Comparison of ENCODE assay signal across 2 cellular contexts in the genomic region with DNA sequence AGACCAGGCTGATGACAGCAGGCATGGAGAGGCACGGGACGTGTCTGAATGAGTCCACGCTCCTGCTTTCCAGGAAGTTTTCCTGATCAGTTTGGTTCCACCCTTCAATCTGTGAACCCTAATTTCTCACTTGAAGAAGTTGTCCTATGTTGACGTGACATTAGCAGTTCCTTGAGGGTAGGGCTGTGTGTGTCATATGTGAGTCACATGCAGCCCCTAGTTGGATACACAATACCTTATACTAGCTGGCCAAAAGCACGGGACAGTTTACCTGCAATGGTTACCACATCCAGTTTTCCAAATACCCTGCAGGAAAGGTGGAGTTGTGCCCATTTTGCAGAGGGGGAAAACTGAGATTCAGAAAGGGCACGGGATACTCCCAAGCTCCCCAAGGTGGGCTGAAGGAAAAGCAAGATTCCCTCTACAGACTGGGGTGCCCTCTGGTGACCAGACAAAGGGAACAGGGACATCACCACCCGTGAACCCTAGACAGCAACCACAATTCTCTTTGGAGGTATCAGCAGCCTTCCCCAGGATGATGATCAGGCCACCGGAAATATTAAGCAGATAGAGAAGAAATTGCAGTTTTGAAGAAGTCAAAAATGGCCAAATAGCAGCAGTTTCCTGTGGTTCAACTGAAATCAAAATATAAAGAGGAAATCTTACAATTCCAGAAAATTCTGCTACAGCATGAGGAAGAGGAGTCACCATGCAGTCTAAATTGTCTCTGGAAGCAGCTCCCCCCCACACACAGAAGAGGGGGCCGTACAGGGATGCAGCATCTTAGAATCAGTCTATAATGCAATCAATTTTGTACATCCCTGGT.
TF ChIP-seq lines count a peak whose summit lies in the region.

No MANE protein-coding gene starts in this region.

TF ChIP-seq in K562, 482 proteins besides CTCF, POLR2A, EP300 and RAD21 (continued from another document):
- no peak for TF ChIP-seq ZNF41 (CRISPR knock-in tag; conservative IDR thresholded peaks at IDR 0.05)
- TF ChIP-seq RBM25 (IDR thresholded peaks at IDR 0.05; ENCODE audit: low read depth, low read length, severe bottlenecking): peak; percentile 84
- TF ChIP-seq BCOR (IDR thresholded peaks at IDR 0.05): peak; percentile 33; the same call in 1 of the 2 replicates

TF ChIP-seq in neural cell, 6 proteins besides CTCF, POLR2A, EP300 and RAD21:
- TF ChIP-seq, protein P1, sequence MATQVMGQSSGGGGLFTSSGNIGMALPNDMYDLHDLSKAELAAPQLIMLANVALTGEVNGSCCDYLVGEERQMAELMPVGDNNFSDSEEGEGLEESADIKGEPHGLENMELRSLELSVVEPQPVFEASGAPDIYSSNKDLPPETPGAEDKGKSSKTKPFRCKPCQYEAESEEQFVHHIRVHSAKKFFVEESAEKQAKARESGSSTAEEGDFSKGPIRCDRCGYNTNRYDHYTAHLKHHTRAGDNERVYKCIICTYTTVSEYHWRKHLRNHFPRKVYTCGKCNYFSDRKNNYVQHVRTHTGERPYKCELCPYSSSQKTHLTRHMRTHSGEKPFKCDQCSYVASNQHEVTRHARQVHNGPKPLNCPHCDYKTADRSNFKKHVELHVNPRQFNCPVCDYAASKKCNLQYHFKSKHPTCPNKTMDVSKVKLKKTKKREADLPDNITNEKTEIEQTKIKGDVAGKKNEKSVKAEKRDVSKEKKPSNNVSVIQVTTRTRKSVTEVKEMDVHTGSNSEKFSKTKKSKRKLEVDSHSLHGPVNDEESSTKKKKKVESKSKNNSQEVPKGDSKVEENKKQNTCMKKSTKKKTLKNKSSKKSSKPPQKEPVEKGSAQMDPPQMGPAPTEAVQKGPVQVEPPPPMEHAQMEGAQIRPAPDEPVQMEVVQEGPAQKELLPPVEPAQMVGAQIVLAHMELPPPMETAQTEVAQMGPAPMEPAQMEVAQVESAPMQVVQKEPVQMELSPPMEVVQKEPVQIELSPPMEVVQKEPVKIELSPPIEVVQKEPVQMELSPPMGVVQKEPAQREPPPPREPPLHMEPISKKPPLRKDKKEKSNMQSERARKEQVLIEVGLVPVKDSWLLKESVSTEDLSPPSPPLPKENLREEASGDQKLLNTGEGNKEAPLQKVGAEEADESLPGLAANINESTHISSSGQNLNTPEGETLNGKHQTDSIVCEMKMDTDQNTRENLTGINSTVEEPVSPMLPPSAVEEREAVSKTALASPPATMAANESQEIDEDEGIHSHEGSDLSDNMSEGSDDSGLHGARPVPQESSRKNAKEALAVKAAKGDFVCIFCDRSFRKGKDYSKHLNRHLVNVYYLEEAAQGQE (IDR thresholded peaks at IDR 0.05; ENCODE audit: borderline replicate concordance): no peak
- no peak for TF ChIP-seq EZH2 (IDR thresholded peaks at IDR 0.05; ENCODE audit: borderline replicate concordance, insufficient read depth, low read length, poor library complexity, severe bottlenecking)
- TF ChIP-seq POLR2AphosphoS5 (IDR thresholded peaks at IDR 0.05): no peak
- no peak for TF ChIP-seq MXI1 (conservative IDR thresholded peaks at IDR 0.05; ENCODE audit: poor library complexity, severe bottlenecking)
- no peak for TF ChIP-seq SMC3 (conservative IDR thresholded peaks at IDR 0.05; ENCODE audit: poor library complexity)
- no peak for TF ChIP-seq TAF1 (IDR thresholded peaks at IDR 0.05; ENCODE audit: low read depth)
